In the genomic region with DNA sequence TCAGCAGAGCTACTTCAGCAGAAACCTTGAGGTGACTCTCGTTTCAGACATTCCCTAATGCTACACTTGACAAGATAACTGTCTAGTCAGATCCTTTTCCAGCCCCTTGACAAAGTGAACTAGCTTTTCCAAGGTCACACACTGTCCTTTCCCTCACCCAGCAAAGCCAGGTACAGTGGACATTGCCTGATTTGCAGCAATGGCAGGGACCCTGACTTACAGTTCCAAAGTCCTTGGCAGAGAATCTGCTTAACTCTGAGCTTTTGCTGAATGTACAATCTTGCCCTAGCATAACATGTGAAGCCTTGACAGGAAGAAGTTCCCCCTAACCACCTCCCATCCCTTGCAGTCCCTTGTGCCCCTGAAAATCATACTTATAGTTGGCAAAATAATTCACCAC, we compare ENCODE assay signal across 1 cellular context.
TF ChIP-seq lines count a peak whose summit lies in the region.

No MANE protein-coding gene starts in this region.

TF ChIP-seq in HepG2, 621 proteins besides CTCF, POLR2A, EP300 and RAD21:
- no peak for TF ChIP-seq ZNF572 (CRISPR knock-in tag; IDR thresholded peaks at IDR 0.05)
- TF ChIP-seq HNF4A (CRISPR knock-in tag; IDR thresholded peaks at IDR 0.05) = peak; percentile 33; the same call in 1 of the 2 replicates
- no peak for TF ChIP-seq PRMT3 (CRISPR knock-in tag; IDR thresholded peaks at IDR 0.05; ENCODE audit: borderline replicate concordance, low read depth)
